ENCODE assay signal across 8 cellular contexts in the genomic region with DNA sequence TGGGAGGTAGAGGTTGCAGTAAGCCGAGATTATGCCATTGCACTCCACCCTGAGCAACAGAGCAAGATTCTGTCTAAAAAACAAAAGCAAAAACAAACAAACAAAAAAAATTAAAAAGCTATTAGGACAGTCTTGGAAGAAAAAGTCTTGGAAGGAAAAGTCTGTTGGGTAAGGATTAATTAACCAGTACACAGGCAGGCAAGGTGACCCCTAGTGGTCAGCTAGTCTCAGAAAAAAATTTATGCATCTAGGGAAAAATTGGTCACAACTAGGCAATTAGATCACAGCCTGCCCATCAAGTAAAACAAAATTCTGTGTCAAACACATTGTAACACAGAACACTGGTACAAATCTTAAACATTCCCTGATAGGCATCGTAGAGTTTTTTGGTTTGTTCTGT. TPM values are rescaled to one million over a fixed set of nuclear protein-coding genes. Genes with fewer than 3 reads are reported as not detected.
A peak's percentile ranks its signal among the peaks of the same experiment; 100 is the strongest.
DNase-seq lines count a peak whose midpoint lies in the region; ATAC-seq and TF ChIP-seq lines count a peak whose summit lies in the region.

No MANE protein-coding gene starts in this region.

- H3K9me3 ChIP-seq in HCT116 (ENCODE audit: control insufficient read depth in 1 of 2, insufficient read depth in 1 of 2, low read depth in 1 of 2, low read length in 2 of 2), result no peaks in the 10 kb centered on the region

- CTCF ChIA-PET in HCT116 (lab: Charles Lee), result interaction anchor here (1.3 kb wide), 1 partner anchor 9 kb away, joined by 3 read pairs; no protein-coding TSS in a partner anchor

- H3K9ac ChIP-seq in HCT116 (ENCODE audit: low read length), result no peak overlapping the region

- peak; percentile 29 to 49 (median 44); a peak in 5 of 6 replicates for TF ChIP-seq CTCF in HCT116 (IDR thresholded peaks at IDR 0.05 in 2 of 3, conservative IDR thresholded peaks at IDR 0.05 in 1 of 3; ENCODE audit: borderline replicate concordance in 1 of 3, insufficient read depth in 1 of 3, low read depth in 2 of 3, low read length in 2 of 3)
- peak; percentile 58 for TF ChIP-seq CTCF in foreskin fibroblast (IDR thresholded peaks at IDR 0.05; ENCODE audit: low read depth, low read length)

- RAD21 ChIA-PET in HCT116 (lab: Charles Lee; ENCODE audit: low non-redundant PET in 1 of 2, low total read pairs in 2 of 2, uncharacterized antibody in 2 of 2, unreplicated experiment in 2 of 2), result no interaction called here

- no peak overlapping the region for H3K4me2 ChIP-seq in HCT116 (ENCODE audit: low read length)

- DNase-seq in Caki2 (ENCODE audit: low read depth) (peak; percentile 44), HCT116 (ENCODE audit: low read depth, low spot score) (no peak), SKM-1 treated with dmso at 0.1 percent for 144 hours (lab: John Stamatoyannopoulos, UW; ENCODE audit: unreplicated experiment) (peak; percentile 38), foreskin fibroblast (peak; percentile 42 to 75), superior temporal gyrus (ENCODE audit: extremely low spot score) (peak; percentile 74)

- H3K27me3 ChIP-seq in HCT116 (ENCODE audit: insufficient read depth, low read length), result no peaks in the 10 kb centered on the region

- no peaks in the 10 kb centered on the region for H4K20me1 ChIP-seq in HCT116 (ENCODE audit: insufficient read depth)

- POLR2A ChIA-PET in HCT116 (lab: Charles Lee), result no interaction called here

- no peaks in the 10 kb centered on the region for H3K9me2 ChIP-seq in HCT116 (ENCODE audit: insufficient read depth)

- no peaks in the 10 kb centered on the region for H3K36me3 ChIP-seq in HCT116 (ENCODE audit: control insufficient read depth in 1 of 2, insufficient read depth in 2 of 2, low read length in 2 of 2)

- intact Hi-C loops in HCT116 (cut with micrococcal nuclease), result no loop called here

- BruUV-seq in HCT116 (replicated peaks; lab: Mats Ljungman, UMichigan), result no TSS peak

- H3K4me1 ChIP-seq in HCT116 (ENCODE audit: control insufficient read depth in 1 of 2, insufficient read depth in 2 of 2, low read length in 2 of 2), result no peaks in the 10 kb centered on the region

- ATAC-seq in HCT116, result peak; percentile 75
- ATAC-seq in GM21619 (IDR thresholded peaks at IDR 0.05; ENCODE audit: unreplicated experiment), result no peak
- ATAC-seq in GM19324 (IDR thresholded peaks at IDR 0.05; ENCODE audit: low FRiP score, unreplicated experiment), result no peak
- no peak for ATAC-seq in HG03025 (IDR thresholded peaks at IDR 0.05; ENCODE audit: low FRiP score, unreplicated experiment)

- no peak overlapping the region for H3K4me3 ChIP-seq in HCT116 (replicated peaks in 1 of 2; ENCODE audit: low read depth in 1 of 2, low read length in 2 of 2)
- no peak overlapping the region for H3K4me3 ChIP-seq in foreskin fibroblast (ENCODE audit: low read depth in 1 of 2, low read length in 2 of 2)

- no peaks in the 10 kb centered on the region for H3K79me2 ChIP-seq in HCT116 (ENCODE audit: insufficient read depth, low read length)

- TF ChIP-seq POLR2A in HCT116 (IDR thresholded peaks at IDR 0.05; ENCODE audit: borderline replicate concordance, extremely low read depth, insufficient read depth, insufficient read length), result no peak

- TF ChIP-seq RAD21 in HCT116 (IDR thresholded peaks at IDR 0.05; ENCODE audit: low read depth), result peak; percentile 24; the same call in 1 of the 2 replicates

- no peak overlapping the region for H3K27ac ChIP-seq in HCT116 (ENCODE audit: low read depth, low read length)

- H2AFZ ChIP-seq in HCT116 (ENCODE audit: low read depth, low read length, poor library complexity, severe bottlenecking), result no peak overlapping the region

- in situ Hi-C loops in Caki2 (cut with HindIII; ENCODE audit: low pct_unique_long_range_greater_than_20kb, low sequenced_read_pairs), result no loop called here

TF ChIP-seq in HCT116, 20 proteins besides CTCF, POLR2A, EP300 and RAD21:
- TF ChIP-seq CBX3 (IDR thresholded peaks at IDR 0.05; ENCODE audit: low read depth), result no peak
- no peak for TF ChIP-seq ZNF274 (IDR thresholded peaks at IDR 0.05; ENCODE audit: low read depth, low read length)

RNA-seq across cellular contexts. Expression of gene ANKRD18B, which starts 6.7 kb away (rescaled TPM):
- total RNA-seq in Caki2 (2014; rRNA removed; shearing (Covaris generic); ENCODE audit: low replicate concordance), result 0.58 and 3.5 TPM in 2 replicates
- 3.9 TPM for total RNA-seq in HCT116 (2021; ENCODE audit: unreplicated experiment)
- 1.1 and 1.6 TPM in 2 replicates for polyA plus RNA-seq in HCT116 (2012)

RNA-seq across cellular contexts. Expression of gene NOL6, which starts 43.6 kb away (rescaled TPM):
- total RNA-seq in Caki2 (2014; rRNA removed; shearing (Covaris generic); ENCODE audit: low replicate concordance), result 15.8 and 19.7 TPM in 2 replicates
- 36.4 TPM for total RNA-seq in HCT116 (2021; ENCODE audit: unreplicated experiment)
- 19.3 and 19.6 TPM in 2 replicates for polyA plus RNA-seq in HCT116 (2012)
